Comparison of ENCODE assay signal across 8 cellular contexts in genomic region chr9:36036780-36037579, GRCh38.
DNase-seq lines count a peak whose midpoint lies in the region; ATAC-seq lines count a peak whose summit lies in the region.

Gene RECK, plus strand, starts transcription at chr9:36036913. Its CDS starts 86 bp downstream, at chr9:36036999.

- peak within 1 kb of the TSS; percentile 79 for H3K27ac ChIP-seq in cingulate gyrus (ENCODE audit: low read depth, low read length)

- ATAC-seq in HG03045 (IDR thresholded peaks at IDR 0.05; ENCODE audit: unreplicated experiment) = peak; percentile 91

- peak; percentile 60 for DNase-seq in NK-92 treated with Interleukin-12 subunit alpha and Interleukin-12 subunit beta, amount 100 ng/mL, for 24 hours (lab: John Stamatoyannopoulos, UW)
- DNase-seq in NK-92 (lab: John Stamatoyannopoulos, UW; ENCODE audit: unreplicated experiment) (no peak), NCI-H2196 (lab: John Stamatoyannopoulos, UW; ENCODE audit: unreplicated experiment) (peak; percentile 83), kidney tubule cell (ENCODE audit: low spot score) (peak; percentile 88)
- peak; percentile 91 for DNase-seq in activated CD4-positive, alpha-beta T cell treated with anti-CD3 and anti-CD28 coated beads for 4 hours
- peak; percentile 82 to 92 for DNase-seq in stimulated activated CD4-positive, alpha-beta T cell treated with anti-CD3 and anti-CD28 coated beads, Interleukin-15, amount 100 ng/mL, for 48 hours (ENCODE audit: low read depth in 2 of 2)
